In the genomic region with DNA sequence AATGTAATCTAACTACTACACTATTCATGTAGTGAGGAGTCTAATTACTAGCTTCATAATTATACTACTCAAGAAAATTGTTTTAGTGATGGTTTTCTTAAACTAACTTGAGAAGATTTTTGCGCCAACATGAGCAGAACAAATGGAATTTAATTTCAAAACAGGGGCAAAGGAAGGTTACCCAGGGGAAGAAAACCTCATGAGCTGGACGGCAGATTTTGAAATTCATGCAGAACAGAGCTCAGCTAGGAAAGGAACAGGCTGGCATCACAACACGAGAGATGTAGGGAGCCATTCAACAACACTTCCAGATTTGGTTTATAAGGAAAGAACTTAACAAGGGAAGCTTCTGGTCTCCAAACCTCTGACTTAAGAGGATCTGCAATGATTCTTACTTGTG, we compare ENCODE assay signal across 29 cellular contexts.
"Had no signal": no experiment of that assay in that cellular context is flagged by ENCODE, and none has a peak within 500 bp of the region (broad histone marks: within the 10 kb centered on the region; RNA-seq: fewer than 3 reads in every experiment).

No MANE protein-coding gene starts in this region.

- ATAC-seq: activated CD4-positive, alpha-beta T cell treated with anti-CD3 and anti-CD28 coated beads for 36 hours; activated CD4-positive, CD25-positive, alpha-beta regulatory T cell treated with anti-CD3 and anti-CD28 coated beads, Interleukin-2, amount 50 U/mL, for 24 hours; activated CD8-positive, alpha-beta T cell treated with anti-CD3 and anti-CD28 coated beads, Interleukin-2, amount 10 ng/mL, durations not matched to agents 7 days and 5 days; activated naive CD4-positive, alpha-beta T cell treated with anti-CD3 and anti-CD28 coated beads, Interleukin-2, amount 50 U/mL, for 72 hours; activated naive CD8-positive, alpha-beta T cell treated with anti-CD3 and anti-CD28 coated beads, Interleukin-2, amount 50 U/mL, for 24 hours; Panc1 had no signal

- H3K4me1 Mint-ChIP-seq: activated CD4-positive, alpha-beta T cell treated with anti-CD3 and anti-CD28 coated beads for 36 hours; activated CD4-positive, alpha-beta T cell treated with anti-CD3 and anti-CD28 coated beads, Interleukin-2, amount 10 ng/mL, durations not matched to agents 7 days and 5 days; activated naive CD8-positive, alpha-beta T cell treated with anti-CD3 and anti-CD28 coated beads, Interleukin-2, amount 50 U/mL, for 24 hours had no signal

- FAIRE-seq: TTC549 had no signal

- H3K4me3 ChIP-seq: ascending aorta, SJCRH30, SK-N-MC had no signal

- H3K27me3 ChIP-seq: ascending aorta, SJCRH30 had no signal

- H3K9ac ChIP-seq: KMS-11 had no signal

- H3K4me1 ChIP-seq: ascending aorta, SJCRH30 had no signal

- H3K9me3 ChIP-seq: ascending aorta, SJCRH30 had no signal

- H3K36me3 Mint-ChIP-seq: activated naive CD4-positive, alpha-beta T cell treated with anti-CD3 and anti-CD28 coated beads, Interleukin-2, amount 50 U/mL, for 72 hours had no signal

- H3K9me3 Mint-ChIP-seq: activated CD4-positive, alpha-beta T cell treated with anti-CD3 and anti-CD28 coated beads, Interleukin-2, amount 10 ng/mL, durations not matched to agents 7 days and 5 days; activated naive CD4-positive, alpha-beta T cell treated with anti-CD3 and anti-CD28 coated beads, Interleukin-2, amount 50 U/mL, for 72 hours; activated naive CD8-positive, alpha-beta T cell treated with anti-CD3 and anti-CD28 coated beads, Interleukin-2, amount 50 U/mL, for 24 hours; activated T-cell treated with anti-CD3 and anti-CD28 coated beads, Interleukin-2, amount 50 U/mL, for 24 hours; activated T-helper 2 cell treated with anti-CD3 and anti-CD28 coated beads, Interferon-gamma antibody, Interleukin-2, Interleukin-4, amounts not matched to agents 10 μg/mL and 5 μg/mL and 100 μg/mL, durations not matched to agents 14 hours and 24 hours and 36 hours; T-helper 1 cell treated with Interleukin-12 subunit alpha and Interleukin-12 subunit beta and Interleukin-4 antibody, amounts not matched to agents 30 μg/mL and 1 μg/mL, for 36 hours; T-helper 2 cell treated with Interferon-gamma antibody and Interleukin-4, amounts not matched to agents 5 μg/mL and 100 μg/mL, for 36 hours had no signal

- H3K4me3 Mint-ChIP-seq: activated CD4-positive, alpha-beta T cell treated with anti-CD3 and anti-CD28 coated beads for 36 hours; activated CD4-positive, alpha-beta T cell treated with anti-CD3 and anti-CD28 coated beads, Interleukin-2, amount 10 ng/mL, durations not matched to agents 7 days and 5 days; activated CD8-positive, alpha-beta T cell treated with anti-CD3 and anti-CD28 coated beads, Interleukin-2, amount 10 ng/mL, durations not matched to agents 7 days and 5 days; activated naive CD8-positive, alpha-beta T cell treated with anti-CD3 and anti-CD28 coated beads, Interleukin-2, amount 50 U/mL, for 24 hours; activated T-cell treated with anti-CD3 and anti-CD28 coated beads, Interleukin-2, amount 50 U/mL, for 24 hours; T-helper 1 cell treated with Interleukin-12 subunit alpha and Interleukin-12 subunit beta and Interleukin-4 antibody, amounts not matched to agents 30 μg/mL and 1 μg/mL, for 36 hours; T-helper 2 cell treated with Interferon-gamma antibody and Interleukin-4, amounts not matched to agents 5 μg/mL and 100 μg/mL, for 36 hours; WTC11 had no signal

- H3K36me3 ChIP-seq: ascending aorta, SJCRH30 had no signal

- DNase-seq: activated CD4-positive, alpha-beta T cell treated with anti-CD3 and anti-CD28 coated beads for 36 hours; activated CD4-positive, alpha-beta T cell treated with anti-CD3 and anti-CD28 coated beads, Interleukin-2, amount 10 ng/mL, durations not matched to agents 7 days and 5 days; activated CD4-positive, alpha-beta T cell treated with anti-CD3 and anti-CD28 coated beads, Interleukin-2, amount 50 U/mL, for 48 hours; activated CD8-positive, alpha-beta T cell treated with anti-CD3 and anti-CD28 coated beads, Interleukin-2, amount 10 ng/mL, durations not matched to agents 7 days and 5 days; activated gamma-delta T cell; activated naive CD4-positive, alpha-beta T cell treated with Interleukin-2 at 50 U/mL for 16 hours; activated naive CD8-positive, alpha-beta T cell treated with anti-CD3 and anti-CD28 coated beads, Interleukin-2, amount 50 U/mL, for 24 hours; activated T-cell treated with anti-CD3 and anti-CD28 coated beads, Interleukin-2, amount 50 U/mL, for 24 hours; amygdala; NCI-H1105; NCI-H1436; NCI-H1694; NCI-H1930; NCI-H2081 treated with DMSO at 0.1 percent for 48 hours; NCI-H345; NCI-H524 treated with DMSO at 0.1 percent for 48 hours; SHP77; SJCRH30 had no signal

- H3K27ac Mint-ChIP-seq: activated CD4-positive, alpha-beta T cell treated with anti-CD3 and anti-CD28 coated beads for 36 hours; activated CD4-positive, alpha-beta T cell treated with anti-CD3 and anti-CD28 coated beads, Interleukin-2, amount 10 ng/mL, durations not matched to agents 7 days and 5 days; activated CD8-positive, alpha-beta T cell treated with anti-CD3 and anti-CD28 coated beads, Interleukin-2, amount 10 ng/mL, durations not matched to agents 7 days and 5 days; activated naive CD4-positive, alpha-beta T cell treated with anti-CD3 and anti-CD28 coated beads, Interleukin-2, amount 50 U/mL, for 72 hours; activated naive CD8-positive, alpha-beta T cell treated with anti-CD3 and anti-CD28 coated beads, Interleukin-2, amount 50 U/mL, for 24 hours; activated T-cell treated with anti-CD3 and anti-CD28 coated beads, Interleukin-2, amount 50 U/mL, for 24 hours; activated T-helper 2 cell treated with anti-CD3 and anti-CD28 coated beads, Interferon-gamma antibody, Interleukin-2, Interleukin-4, amounts not matched to agents 10 μg/mL and 5 μg/mL and 100 μg/mL, durations not matched to agents 14 hours and 24 hours and 36 hours; T-helper 1 cell treated with Interleukin-12 subunit alpha and Interleukin-12 subunit beta and Interleukin-4 antibody, amounts not matched to agents 30 μg/mL and 1 μg/mL, for 36 hours; T-helper 2 cell treated with Interferon-gamma antibody and Interleukin-4, amounts not matched to agents 5 μg/mL and 100 μg/mL, for 36 hours had no signal

- H3K4me2 ChIP-seq: KMS-11 had no signal

- H3K27ac ChIP-seq: ascending aorta, KMS-11, SJCRH30, SK-N-MC had no signal
